ENCODE assay signal across 19 cellular contexts in genomic region chr9:93088656-93089015, GRCh38. TPM values are rescaled to one million over a fixed set of nuclear protein-coding genes. Genes with fewer than 3 reads are reported as not detected.
DNase-seq lines count a peak whose midpoint lies in the region; ATAC-seq and TF ChIP-seq lines count a peak whose summit lies in the region.
"Had no signal": no experiment of that assay in that cellular context is flagged by ENCODE, and none has a peak within 500 bp of the region (broad histone marks: within the 10 kb centered on the region; RNA-seq: fewer than 3 reads in every experiment).

No MANE protein-coding gene starts in this region.

- no peak for TF ChIP-seq CTCF in Peyer's patch (IDR thresholded peaks at IDR 0.05)
- TF ChIP-seq CTCF in coronary artery (IDR thresholded peaks at IDR 0.05): no peak
- no peak for TF ChIP-seq CTCF in sigmoid colon (IDR thresholded peaks at IDR 0.05)
- no peak for TF ChIP-seq CTCF in foreskin fibroblast (IDR thresholded peaks at IDR 0.05; ENCODE audit: low read depth, low read length)

- peak; percentile 31 for DNase-seq in activated effector memory CD4-positive, alpha-beta T cell treated with anti-CD3 and anti-CD28 coated beads, Interleukin-2, amount 50 U/mL, for 16 hours
- DNase-seq in activated effector memory CD4-positive, alpha-beta T cell treated with Interleukin-2 at 50 U/mL for 16 hours: no peak
- peak in 2 of 3 donors; percentile 14 for DNase-seq in Peyer's patch
- DNase-seq in coronary artery (ENCODE audit: low spot score): peak; percentile 35
- DNase-seq in sigmoid colon: peak; percentile 20
- no peak for DNase-seq in foreskin fibroblast
- no peak for DNase-seq in DMS53 (lab: John Stamatoyannopoulos, UW)
- DNase-seq: amniotic stem cell, Caco-2, caudate nucleus, heart right ventricle, NCI-H2029, T-helper 17 cell, WERI-Rb-1 had no signal

- H3K27ac ChIP-seq in Peyer's patch (no peak overlapping the region), coronary artery (no peak overlapping the region), sigmoid colon (no peak overlapping the region)
- H3K27ac ChIP-seq: heart right ventricle, WERI-Rb-1 had no signal

- no peaks in the 10 kb centered on the region for H3K9me3 ChIP-seq in Peyer's patch
- H3K9me3 ChIP-seq in sigmoid colon: peaks cover 0 to 8% (median 0%) of the 10 kb centered on the region in 4 donors
- H3K9me3 ChIP-seq: Caco-2 had no signal

- no peak for TF ChIP-seq EP300 in sigmoid colon (IDR thresholded peaks at IDR 0.05)

- no peak for ATAC-seq in HG03457 (IDR thresholded peaks at IDR 0.05; ENCODE audit: unreplicated experiment)
- ATAC-seq: heart right ventricle, T-helper 17 cell had no signal

- intact Hi-C loops in sigmoid colon (cut with DNase I): no loop called here

- no peaks in the 10 kb centered on the region for H3K27me3 ChIP-seq in Peyer's patch
- no peaks in the 10 kb centered on the region for H3K27me3 ChIP-seq in sigmoid colon

- TF ChIP-seq POLR2A in Peyer's patch (IDR thresholded peaks at IDR 0.05) (no peak), sigmoid colon (IDR thresholded peaks at IDR 0.05) (no peak)

- H3K4me1 ChIP-seq in Peyer's patch (peaks cover 0 to 9% (median 7%) of the 10 kb centered on the region in 4 donors), sigmoid colon (peaks cover 0 to 2% (median under 1%) of the 10 kb centered on the region in 4 donors)
- H3K4me1 ChIP-seq: Caco-2 had no signal

- H3K36me3 ChIP-seq in Peyer's patch (no peaks in the 10 kb centered on the region), sigmoid colon (no peaks in the 10 kb centered on the region)
- H3K36me3 ChIP-seq: WERI-Rb-1 had no signal

- 96% methylated on average over 4 of the region's 4 CpGs for WGBS in sigmoid colon, 2 donors

- H3K4me3 ChIP-seq in Peyer's patch (no peak overlapping the region), coronary artery (no peak overlapping the region), sigmoid colon (no peak overlapping the region), foreskin fibroblast (ENCODE audit: low read depth in 1 of 2, low read length in 2 of 2) (no peak overlapping the region)
- H3K4me3 ChIP-seq: heart right ventricle had no signal

RNA-seq across cellular contexts. Expression of gene CARD19, which starts 7.4 kb away (rescaled TPM):
- total RNA-seq in Peyer's patch: 10 to 100 TPM; 34.7 to 74.4 (median 58.9) TPM
- 10 to 100 TPM; 51.2 to 88.4 (median 85.0) TPM for total RNA-seq in sigmoid colon
- polyA plus RNA-seq in sigmoid colon: 10 to 100 TPM; 56.8 to 87.2 (median 66.1) TPM

RNA-seq across cellular contexts. Expression of gene SUSD3, which starts 30.1 kb away (rescaled TPM):
- 10 to 100 TPM in 1 of 4 donors, 1 to 10 TPM in 3; 5.5 to 21.5 (median 7.9) TPM for total RNA-seq in Peyer's patch
- 1 to 10 TPM; 1.9 to 7.2 (median 4.7) TPM for total RNA-seq in sigmoid colon
- 10 to 100 TPM in 1 of 3 donors, under 1 TPM in 1, not detected in 1; 0.92 to 15.2 TPM for polyA plus RNA-seq in sigmoid colon
- total RNA-seq: G401, lung microvascular endothelial cell, MCF 10A had no signal
- polyA plus RNA-seq: neural cell had no signal

RNA-seq across cellular contexts. Expression of gene NINJ1, which starts 45.4 kb away (rescaled TPM):
- 10 to 100 TPM; 47.0 to 56.8 (median 54.5) TPM for total RNA-seq in Peyer's patch
- total RNA-seq in sigmoid colon: 100 to 1,000 TPM in 1 of 4 donors, 10 to 100 TPM in 3; 56.5 to 116 (median 69.6) TPM
- polyA plus RNA-seq in sigmoid colon: 10 to 100 TPM; 28.9 to 58.7 (median 53.5) TPM

Comparison
In these comparisons a context has a peak if more than half of its experiments do, and no peak if none do; other contexts are left out.
1. DNase-seq: peak in activated effector memory CD4-positive, alpha-beta T cell treated with anti-CD3 and anti-CD28 coated beads, Interleukin-2, amount 50 U/mL, for 16 hours (single experiment), Peyer's patch (2 of 3), coronary artery (single experiment) and sigmoid colon (single experiment); none in activated effector memory CD4-positive, alpha-beta T cell treated with Interleukin-2 at 50 U/mL for 16 hours (single experiment), foreskin fibroblast (0 of 2) and DMS53 (single experiment).